Comparison of ENCODE assay signal across 9 cellular contexts in the genomic region with DNA sequence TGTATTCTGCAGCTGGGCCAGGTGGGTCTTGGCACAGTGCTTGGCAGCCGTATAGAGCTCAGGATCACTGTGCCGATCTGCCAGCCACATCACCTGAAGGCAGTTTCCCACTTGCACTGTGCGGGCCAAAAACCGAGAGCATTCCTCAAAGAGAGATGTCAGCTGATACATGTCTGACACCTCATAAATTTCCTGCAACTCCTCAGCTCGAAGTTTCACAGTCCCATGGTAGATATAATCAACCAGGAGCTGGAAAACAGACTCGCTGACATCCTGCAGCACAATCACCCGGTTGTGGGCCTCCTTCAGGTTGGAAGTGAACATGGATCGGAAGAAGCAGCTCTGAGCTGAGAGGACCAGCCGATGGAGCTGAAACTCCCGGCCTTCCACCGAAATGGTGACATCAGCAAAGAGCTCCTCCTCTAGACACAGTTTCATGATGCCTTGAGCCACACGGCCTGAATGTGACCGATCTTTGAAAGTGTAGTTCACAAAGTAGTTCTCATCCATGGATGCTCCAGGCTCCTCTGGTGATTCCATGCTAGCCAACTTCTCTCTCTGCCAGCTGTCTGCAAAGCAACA. TPM values are rescaled to one million over a fixed set of nuclear protein-coding genes. Genes with fewer than 3 reads are reported as not detected.
DNase-seq lines count a peak whose midpoint lies in the region; ATAC-seq and TF ChIP-seq lines count a peak whose summit lies in the region.
"Had no signal": no experiment of that assay in that cellular context is flagged by ENCODE, and none has a peak within 500 bp of the region (broad histone marks: within the 10 kb centered on the region; RNA-seq: fewer than 3 reads in every experiment).

No MANE protein-coding gene starts in this region.

- H3K4me1 ChIP-seq in cardiac muscle cell (ENCODE audit: low read depth) (peaks cover 12% of the 10 kb centered on the region), tibial artery (peaks cover 0 to 33% (median 21%) of the 10 kb centered on the region in 4 donors)

- no peak overlapping the region for H3K4me3 ChIP-seq in cardiac muscle cell
- peak overlapping the region; percentile 83 to 100 for H3K4me3 ChIP-seq in tibial artery

- no peak for DNase-seq in cardiac muscle cell (ENCODE audit: low read depth in 1 of 2, low spot score in 1 of 2)
- no peak for DNase-seq in Right ventricle myocardium inferior (ENCODE audit: missing footprints)
- no peak for DNase-seq in tibial artery
- no peak for DNase-seq in NCI-H446 (lab: John Stamatoyannopoulos, UW)
- no peak for DNase-seq in activated CD8-positive, alpha-beta memory T cell treated with anti-CD3 and anti-CD28 coated beads for 24 hours
- no peak for DNase-seq in ureter (ENCODE audit: low spot score)
- DNase-seq: GF-D8 had no signal

- intact Hi-C loops in Right ventricle myocardium inferior (cut with DNase I) (loop anchor here (5.0 kb wide), 1 partner anchor 40 kb away; no protein-coding TSS in a partner anchor), tibial artery (cut with DNase I; ENCODE audit: low total_unique reads) (loop anchor here (5.0 to 10.0 kb wide), 2 partner anchors 163 to 190 kb away; partner anchors contain the start of gene FNBP4)

- H3K36me3 ChIP-seq in cardiac muscle cell (peaks cover 42% of the 10 kb centered on the region), tibial artery (peaks cover 40 to 60% (median 51%) of the 10 kb centered on the region in 3 donors)

- peak overlapping the region; percentile 98 for H3K4me3 Mint-ChIP-seq in activated naive CD8-positive, alpha-beta T cell

- H3K27ac ChIP-seq in cardiac muscle cell = peak overlapping the region; percentile 91
- peak overlapping the region; percentile 94 for H3K27ac ChIP-seq in layer of hippocampus (ENCODE audit: low read depth, low read length)
- peak overlapping the region; percentile 79 to 88 for H3K27ac ChIP-seq in tibial artery

- peak overlapping the region; percentile 98 for H3K27ac Mint-ChIP-seq in activated naive CD8-positive, alpha-beta T cell

- H3K9me3 ChIP-seq in cardiac muscle cell (ENCODE audit: low read depth) (no peaks in the 10 kb centered on the region), tibial artery (no peaks in the 10 kb centered on the region)

- no peak for ATAC-seq in Right ventricle myocardium inferior

- H3K27me3 Mint-ChIP-seq in activated naive CD8-positive, alpha-beta T cell = no peaks in the 10 kb centered on the region

- H3K27me3 ChIP-seq in cardiac muscle cell (no peaks in the 10 kb centered on the region), layer of hippocampus (ENCODE audit: control insufficient read depth, insufficient read depth, low read length) (no peaks in the 10 kb centered on the region), tibial artery (no peaks in the 10 kb centered on the region)

- TF ChIP-seq CTCF in cardiac muscle cell (IDR thresholded peaks at IDR 0.05; ENCODE audit: low read depth, low read length) (no peak), tibial artery (IDR thresholded peaks at IDR 0.05) (no peak)

- peaks cover 6% of the 10 kb centered on the region for H3K36me3 Mint-ChIP-seq in activated naive CD8-positive, alpha-beta T cell

- peaks cover 48% of the 10 kb centered on the region for H3K4me1 Mint-ChIP-seq in activated naive CD8-positive, alpha-beta T cell (ENCODE audit: low read depth)

- H3K9me3 Mint-ChIP-seq in activated naive CD8-positive, alpha-beta T cell (ENCODE audit: low read depth) = no peaks in the 10 kb centered on the region

RNA-seq across cellular contexts. Expression of gene KBTBD4, which starts 1.2 kb away (rescaled TPM):
- total RNA-seq in cardiac muscle cell (16.9 and 22.5 TPM in 2 replicates), Right ventricle myocardium inferior (13.1 TPM), ureter (17.5 TPM)
- polyA plus RNA-seq in cardiac muscle cell = 18.6 and 23.9 TPM in 2 replicates

RNA-seq across cellular contexts. Expression of gene NDUFS3, which starts 1.3 kb away (rescaled TPM):
- total RNA-seq in cardiac muscle cell (79.1 and 128 TPM in 2 replicates), Right ventricle myocardium inferior (342 TPM), ureter (95.5 TPM)
- 210 and 232 TPM in 2 replicates for polyA plus RNA-seq in cardiac muscle cell

RNA-seq across cellular contexts. Expression of gene FAM180B, which starts 8.9 kb away (rescaled TPM):
- total RNA-seq in cardiac muscle cell (not detected in 2 replicates), Right ventricle myocardium inferior (0.22 TPM), ureter (0.29 TPM)
- 0.12 TPM in 1 of 2 replicates, not detected in the other for polyA plus RNA-seq in cardiac muscle cell

RNA-seq across cellular contexts. Expression of gene PTPMT1, which starts 12.2 kb away (rescaled TPM):
- total RNA-seq in cardiac muscle cell = 212 and 246 TPM in 2 replicates
- 123 and 143 TPM in 2 replicates for polyA plus RNA-seq in cardiac muscle cell
- 22.5 TPM for total RNA-seq in Right ventricle myocardium inferior
- 26.8 TPM for total RNA-seq in ureter

RNA-seq across cellular contexts. Expression of gene C1QTNF4, which starts 16.7 kb away (rescaled TPM):
- total RNA-seq in cardiac muscle cell = 72.9 and 80.9 TPM in 2 replicates
- 50.8 and 53.6 TPM in 2 replicates for polyA plus RNA-seq in cardiac muscle cell
- 0.24 TPM for total RNA-seq in Right ventricle myocardium inferior
- total RNA-seq in ureter = 1.4 TPM
